In genomic region chr4:162392938-162393337, GRCh38 we compare ENCODE assay signal across 20 cellular contexts.
A peak's percentile ranks its signal among the peaks of the same experiment; 100 is the strongest.
DNase-seq lines count a peak whose midpoint lies in the region; ATAC-seq, FAIRE-seq and TF ChIP-seq lines count a peak whose summit lies in the region.
"Had no signal": no experiment of that assay in that cellular context is flagged by ENCODE, and none has a peak within 500 bp of the region (broad histone marks: within the 10 kb centered on the region; RNA-seq: fewer than 3 reads in every experiment).

No MANE protein-coding gene starts in this region.

- no peak overlapping the region for H3K4me3 ChIP-seq in GM12878
- H3K4me3 ChIP-seq: tibial nerve had no signal

- CTCF ChIA-PET in GM12878 (lab: Yijun Ruan, JAX), result no interaction called here

- no peak for TF ChIP-seq CTCF in GM12878 (IDR thresholded peaks at IDR 0.05 in 2 of 3, conservative IDR thresholded peaks at IDR 0.05 in 1 of 3; ENCODE audit: control insufficient read depth in 2 of 3, extremely low read depth in 1 of 3, insufficient read depth in 1 of 3, low read depth in 3 of 3, low read length in 3 of 3)

- peak; percentile 92 for ATAC-seq in GM21717 (IDR thresholded peaks at IDR 0.05; ENCODE audit: unreplicated experiment)
- ATAC-seq in HG03175 (IDR thresholded peaks at IDR 0.05; ENCODE audit: unreplicated experiment), result peak; percentile 70
- peak; percentile 82 for ATAC-seq in GM12878
- ATAC-seq: left lobe of liver; natural killer cell treated with Interleukin-12 subunit alpha and Interleukin-12 subunit beta and Interleukin-15 and Interleukin-18, amount 100 ng/mL, for 72 hours; stimulated activated naive CD8-positive, alpha-beta T cell treated with anti-CD3 and anti-CD28 coated beads, Interleukin-15, Interleukin-2, amounts not matched to agents 100 U/mL and 50 U/mL, for 24 hours had no signal

- no TSS peak for BruUV-seq in GM12878 (replicated peaks; lab: Mats Ljungman, UMichigan)

- H4K20me1 ChIP-seq in GM12878 (ENCODE audit: control insufficient read depth, insufficient read depth), result no peaks in the 10 kb centered on the region

- H3K27ac ChIP-seq in GM12878 (ENCODE audit: control insufficient read depth, insufficient read depth), result no peak overlapping the region
- H3K27ac ChIP-seq: HL-60, tibial nerve had no signal

- intact Hi-C loops in GM12878 (cut with micrococcal nuclease; ENCODE audit: unreplicated experiment), result no loop called here

- no peak for TF ChIP-seq EP300 in GM12878 (IDR thresholded peaks at IDR 0.05; ENCODE audit: borderline replicate concordance in 1 of 2, control insufficient read depth in 1 of 2, low read depth in 2 of 2, low read length in 2 of 2)

- POLR2A ChIA-PET in GM12878 (lab: Charles Lee), result no interaction called here

- in situ Hi-C loops in GM12878 (cut with MboI), result no loop called here

- H3K9ac ChIP-seq in GM12878 (ENCODE audit: control insufficient read depth, insufficient read depth, low read length), result no peak overlapping the region

- no peaks in the 10 kb centered on the region; a peak in 1 of 4 replicates for H3K27me3 ChIP-seq in GM12878 (replicated peaks in 1 of 2; ENCODE audit: control insufficient read depth in 2 of 2, insufficient read depth in 2 of 2, low read length in 1 of 2)
- H3K27me3 ChIP-seq: tibial nerve had no signal

- no peaks in the 10 kb centered on the region for H3K9me3 ChIP-seq in GM12878 (replicated peaks; ENCODE audit: control insufficient read depth, insufficient read depth, low read length)
- H3K9me3 ChIP-seq: Caco-2, tibial nerve had no signal

- no peaks in the 10 kb centered on the region for H3K79me2 ChIP-seq in GM12878 (ENCODE audit: control insufficient read depth, insufficient read depth, low read length)

- RAD21 ChIA-PET in GM12878 (lab: Charles Lee; ENCODE audit: unreplicated experiment), result no interaction called here

- no peak for TF ChIP-seq RAD21 in GM12878 (IDR thresholded peaks at IDR 0.05; ENCODE audit: insufficient read depth, low read depth, low read length)

- H3K4me1 ChIP-seq in GM12878 (ENCODE audit: control insufficient read depth, insufficient read depth, low read length), result no peaks in the 10 kb centered on the region
- H3K4me1 ChIP-seq: Caco-2, tibial nerve had no signal

- 91% methylated on average over 1 of the region's 1 CpG for WGBS in GM12878 (ENCODE audit: insufficient coverage, insufficient replicate concordance, low lambda C conversion rate, missing lambda C conversion rate)

- SMC1A ChIA-PET in GM12878 (lab: Charles Lee; ENCODE audit: uncharacterized antibody, unreplicated experiment), result no interaction called here

- H3K36me3 ChIP-seq in GM12878 (ENCODE audit: control insufficient read depth in 2 of 2, insufficient read depth in 2 of 2, low read length in 1 of 2), result no peaks in the 10 kb centered on the region
- H3K36me3 ChIP-seq: tibial nerve had no signal

- no peak overlapping the region for H3K4me2 ChIP-seq in GM12878 (ENCODE audit: control insufficient read depth, insufficient read depth)

- no peak for TF ChIP-seq POLR2A in GM12878 (IDR thresholded peaks at IDR 0.05; ENCODE audit: low read depth, low read length)

- FAIRE-seq in GM12878 (lab: Jason Lieb, UNC), result peak; percentile 52

- DNase-seq in NCI-H748 (lab: John Stamatoyannopoulos, UW; ENCODE audit: unreplicated experiment), result peak; percentile 55
- no peak for DNase-seq in NCI-H748 treated with DMSO at 0.1 percent for 48 hours (lab: John Stamatoyannopoulos, UW)
- DNase-seq in GM12878 (ENCODE audit: low read depth, low spot score), result no peak
- DNase-seq in NCI-H2029 treated with DMSO at 0.1 percent for 48 hours (lab: John Stamatoyannopoulos, UW), result no peak
- no peak for DNase-seq in iPS-NIHi7 (ENCODE audit: extremely low spot score)
- no peak for DNase-seq in stimulated activated naive CD4-positive, alpha-beta T cell (lab: John Stamatoyannopoulos, UW)
- DNase-seq: activated CD4-positive, alpha-beta T cell treated with anti-CD3 and anti-CD28 coated beads for 1 hour; activated naive CD8-positive, alpha-beta T cell treated with anti-CD3 and anti-CD28 coated beads for 36 hours; Caco-2; endodermal cell; IMR-90; NCI-H1417 treated with DMSO at 0.1 percent for 48 hours; RPMI8226; stimulated activated naive CD8-positive, alpha-beta T cell treated with anti-CD3 and anti-CD28 coated beads, Interleukin-15, Interleukin-2, amounts not matched to agents 100 U/mL and 50 U/mL, for 24 hours had no signal

- no peak overlapping the region for H2AFZ ChIP-seq in GM12878 (ENCODE audit: control insufficient read depth, low read depth, low read length)

TF ChIP-seq in GM12878, 131 proteins besides CTCF, POLR2A, EP300 and RAD21:
- no peak for TF ChIP-seq CREM (IDR thresholded peaks at IDR 0.05; ENCODE audit: low read depth)
- no peak for TF ChIP-seq GATAD2B (conservative IDR thresholded peaks at IDR 0.05; ENCODE audit: low read depth)
- TF ChIP-seq CHD2 (IDR thresholded peaks at IDR 0.05; ENCODE audit: borderline replicate concordance, low read depth, low read length), result no peak
- no peak for TF ChIP-seq E2F4 (IDR thresholded peaks at IDR 0.05; ENCODE audit: low read depth, low read length)
- TF ChIP-seq RUNX3 (IDR thresholded peaks at IDR 0.05; ENCODE audit: low read length), result 0 out of 2 replicates have a peak, but pooled peaks have one; percentile 16
- TF ChIP-seq BCLAF1 (IDR thresholded peaks at IDR 0.05), result no peak
- TF ChIP-seq MAX (IDR thresholded peaks at IDR 0.05; ENCODE audit: low read depth, low read length), result no peak
